8 cellular contexts compared by ENCODE assay signal in genomic region chr16:87278191-87279093, GRCh38. TPM values are rescaled to one million over a fixed set of nuclear protein-coding genes. Genes with fewer than 3 reads are reported as not detected.
DNase-seq lines count a peak whose midpoint lies in the region; ATAC-seq, FAIRE-seq and TF ChIP-seq lines count a peak whose summit lies in the region.

No MANE protein-coding gene starts in this region.

- TF ChIP-seq CTCF in D721Med (IDR thresholded peaks at IDR 0.05; ENCODE audit: insufficient read depth, missing control alignments) = peak; percentile 88
- TF ChIP-seq CTCF in Panc1 (IDR thresholded peaks at IDR 0.05) = peak; percentile 86

- intact Hi-C loops in Panc1 (cut with micrococcal nuclease; ENCODE audit: unreplicated experiment) = loop anchor here (2.0 to 5.0 kb wide), 2 partner anchors 76 to 716 kb away; no protein-coding TSS in a partner anchor
- intact Hi-C loops in right cardiac atrium (cut with DNase I) = loop anchor here (2.0 to 10.0 kb wide), 7 partner anchors 76 to 716 kb away; partner anchors contain the start of gene FOXC2 (in 1 of the 4)

- peak; percentile 72 for DNase-seq in D721Med (ENCODE audit: insufficient read length, low spot score)
- peak; percentile 88 for DNase-seq in HEK293T (ENCODE audit: extremely low spot score)
- peak; percentile 24 for DNase-seq in Panc1 (ENCODE audit: low read depth, low spot score)
- DNase-seq in anterior cingulate cortex (lab: John Stamatoyannopoulos, UW) = peak in 53 of 58 donors; percentile 9 to 84 (median 44)
- DNase-seq in right cardiac atrium = peak; percentile 73 to 91 (median 90)
- peak; percentile 86 for DNase-seq in retina

- H3K4me1 ChIP-seq in Panc1 (ENCODE audit: control insufficient read depth, insufficient read depth, low read length) (no peaks in the 10 kb centered on the region; the same call in 1 of the 2 replicates), right cardiac atrium (ENCODE audit: control insufficient read depth, insufficient read depth, low read length) (no peaks in the 10 kb centered on the region)

- WGBS in right cardiac atrium = 51% methylated on average over 38 of the region's 38 CpGs

- in situ Hi-C loops in Panc1 (cut with HindIII; ENCODE audit: low pct_unique_long_range_greater_than_20kb, low sequenced_read_pairs) = no loop called here

- no peaks in the 10 kb centered on the region for H3K27me3 ChIP-seq in Panc1 (ENCODE audit: control insufficient read depth, insufficient read depth, low read length)
- H3K27me3 ChIP-seq in right cardiac atrium (ENCODE audit: control insufficient read depth, insufficient read depth) = no peaks in the 10 kb centered on the region

- no peaks in the 10 kb centered on the region for H3K36me3 ChIP-seq in Panc1 (ENCODE audit: control insufficient read depth, insufficient read depth, low read length)

- H3K4me3 ChIP-seq in Panc1 (ENCODE audit: low read depth in 2 of 2, low read length in 2 of 2) = 0 out of 4 replicates have a peak overlapping the region, but pooled peaks of 1 of the 2 experiments have one; percentile 11
- no peak overlapping the region for H3K4me3 ChIP-seq in right cardiac atrium (ENCODE audit: low read length)

- CTCF ChIA-PET in HEK293T (lab: Yijun Ruan, JAX) (interaction anchor here (0.8 to 1.4 kb wide), 6 partner anchors 10 to 723 kb away, joined by 3 to 7 read pairs (median 4); partner anchors contain the start of gene MTHFSD), Panc1 (lab: Charles Lee) (interaction anchor here (0.5 to 1.5 kb wide), 5 partner anchors 9 to 77 kb away, joined by 3 to 9 read pairs (median 5); no protein-coding TSS in a partner anchor)

- no TSS peak for BruUV-seq in Panc1 (replicated peaks; lab: Mats Ljungman, UMichigan)

- POLR2A ChIA-PET in HEK293T (lab: Yijun Ruan, JAX) (no interaction called here), Panc1 (lab: Charles Lee) (no interaction called here)

- FAIRE-seq in D721Med (lab: Jason Lieb, UNC) = no peak

- peak; percentile 98 for ATAC-seq in Panc1
- ATAC-seq in right cardiac atrium = peak; percentile 92 to 95
- ATAC-seq in HG03108 (IDR thresholded peaks at IDR 0.05; ENCODE audit: unreplicated experiment) = no peak
- ATAC-seq in HG02798 (IDR thresholded peaks at IDR 0.05; ENCODE audit: poor library complexity, unreplicated experiment) = no peak

- no peaks in the 10 kb centered on the region for H3K9me3 ChIP-seq in Panc1 (ENCODE audit: control insufficient read depth, insufficient read depth, low read depth, low read length)
- H3K9me3 ChIP-seq in right cardiac atrium (ENCODE audit: control insufficient read depth, low read length) = no peaks in the 10 kb centered on the region

- H3K27ac ChIP-seq in Panc1 (ENCODE audit: low read length) = no peak overlapping the region
- no peak overlapping the region for H3K27ac ChIP-seq in right cardiac atrium (ENCODE audit: low read length)

TF ChIP-seq in HEK293T, 16 proteins besides CTCF, POLR2A, EP300 and RAD21:
- TF ChIP-seq CTBP1 (IDR thresholded peaks at IDR 0.05; ENCODE audit: borderline replicate concordance) (no peak), BHLHE40 (IDR thresholded peaks at IDR 0.05; ENCODE audit: borderline replicate concordance) (no peak), FOXM1 (IDR thresholded peaks at IDR 0.05; ENCODE audit: borderline replicate concordance) (no peak), ELF4 (IDR thresholded peaks at IDR 0.05) (no peak), ARNT (IDR thresholded peaks at IDR 0.05) (no peak), FOXK2 (IDR thresholded peaks at IDR 0.05) (no peak), NFRKB (IDR thresholded peaks at IDR 0.05) (no peak), HDGF (IDR thresholded peaks at IDR 0.05; ENCODE audit: borderline replicate concordance) (no peak), ZNF384 (IDR thresholded peaks at IDR 0.05) (no peak), SUZ12 (IDR thresholded peaks at IDR 0.05) (no peak), SP1 (IDR thresholded peaks at IDR 0.05) (no peak), L3MBTL2 (conservative IDR thresholded peaks at IDR 0.05) (no peak), TARDBP (IDR thresholded peaks at IDR 0.05) (no peak), FOXA1 (IDR thresholded peaks at IDR 0.05) (no peak), PKNOX1 (IDR thresholded peaks at IDR 0.05) (no peak), LEF1 (IDR thresholded peaks at IDR 0.05; ENCODE audit: borderline replicate concordance) (no peak)

RNA-seq across cellular contexts. Expression of gene C16orf95, which starts 38.8 kb away (rescaled TPM):
- total RNA-seq in Panc1 (2021; ENCODE audit: unreplicated experiment) (6.0 TPM), right cardiac atrium (1 to 10 TPM; 3.4 to 5.4 (median 4.2) TPM)
- 10.0 TPM for polyA plus RNA-seq in Panc1 (2012; ENCODE audit: insufficient read length)
- 4.7 TPM for polyA plus RNA-seq in right cardiac atrium

Comparison
In these comparisons a context has a peak if more than half of its experiments do, and no peak if none do; other contexts are left out.
1. DNase-seq: peak in every context shown above with its lines; median percentile 90 in right cardiac atrium; 88 in HEK293T; 86 in retina; 72 in D721Med; 44 in anterior cingulate cortex; 24 in Panc1.
2. ATAC-seq: peak in Panc1 (single experiment) and right cardiac atrium (2 of 2); none in HG03108 (single experiment) and HG02798 (single experiment).